ENCODE assay signal across 15 cellular contexts in genomic region chr5:134493461-134494055, GRCh38.
"Had no signal": no experiment of that assay in that cellular context is flagged by ENCODE, and none has a peak within 500 bp of the region (broad histone marks: within the 10 kb centered on the region; RNA-seq: fewer than 3 reads in every experiment).

No MANE protein-coding gene starts in this region.

- H3K27me3 Mint-ChIP-seq: activated CD4-positive, alpha-beta memory T cell treated with anti-CD3 and anti-CD28 coated beads, Interleukin-2, amount 10 ng/mL, durations not matched to agents 7 days and 5 days had no signal

- H3K9me3 Mint-ChIP-seq: activated CD4-positive, alpha-beta memory T cell treated with anti-CD3 and anti-CD28 coated beads, Interleukin-2, amount 10 ng/mL, durations not matched to agents 7 days and 5 days; natural killer cell had no signal

- H3K27me3 ChIP-seq: body of pancreas had no signal

- H3K36me3 ChIP-seq: lower lobe of right lung had no signal

- H3K4me3 ChIP-seq: body of pancreas, lower lobe of right lung, mucosa of descending colon, skin epidermis had no signal

- H3K27ac Mint-ChIP-seq: activated CD4-positive, alpha-beta memory T cell treated with anti-CD3 and anti-CD28 coated beads, Interleukin-2, amount 10 ng/mL, durations not matched to agents 7 days and 5 days; natural killer cell had no signal

- DNase-seq: activated CD4-positive, alpha-beta memory T cell treated with anti-CD3 and anti-CD28 coated beads, Interleukin-2, amount 10 ng/mL, durations not matched to agents 7 days and 5 days; activated CD4-positive, alpha-beta T cell treated with anti-CD3 and anti-CD28 coated beads for 1 hour; activated CD8-positive, alpha-beta memory T cell treated with anti-CD3 and anti-CD28 coated beads, Interleukin-2, amount 50 U/mL, for 48 hours; activated naive CD4-positive, alpha-beta T cell treated with anti-CD3 and anti-CD28 coated beads, Interleukin-2, amount 50 U/mL, for 16 hours; body of pancreas; cerebellar nuclear complex; dermis blood vessel endothelial cell; hippocampal formation; lower lobe of right lung; mucosa of descending colon; natural killer cell; SK-N-SH; substantia nigra; trophoblast cell had no signal

- H3K4me3 Mint-ChIP-seq: activated CD4-positive, alpha-beta memory T cell treated with anti-CD3 and anti-CD28 coated beads, Interleukin-2, amount 10 ng/mL, durations not matched to agents 7 days and 5 days; natural killer cell had no signal

- H3K36me3 Mint-ChIP-seq: natural killer cell had no signal

- ATAC-seq: body of pancreas, lower lobe of right lung, mucosa of descending colon, natural killer cell had no signal

- H3K4me1 Mint-ChIP-seq: activated CD4-positive, alpha-beta memory T cell treated with anti-CD3 and anti-CD28 coated beads, Interleukin-2, amount 10 ng/mL, durations not matched to agents 7 days and 5 days; natural killer cell had no signal

- H3K27ac ChIP-seq: body of pancreas, lower lobe of right lung, skin epidermis had no signal
